ENCODE assay signal across 17 cellular contexts in genomic region chr3:22704571-22705354, GRCh38.
"Had no signal": no experiment of that assay in that cellular context is flagged by ENCODE, and none has a peak within 500 bp of the region (broad histone marks: within the 10 kb centered on the region; RNA-seq: fewer than 3 reads in every experiment).

No MANE protein-coding gene starts in this region.

- H3K9me3 ChIP-seq: colonic mucosa, gastrocnemius medialis had no signal

- H3K36me3 Mint-ChIP-seq: activated naive CD4-positive, alpha-beta T cell treated with anti-CD3 and anti-CD28 coated beads, Interleukin-2, amount 50 U/mL, for 24 hours had no signal

- H3K27ac ChIP-seq: ascending aorta, colonic mucosa, gastrocnemius medialis, parathyroid adenoma, tibial artery had no signal

- H3K4me3 Mint-ChIP-seq: activated CD4-positive, alpha-beta T cell treated with anti-CD3 and anti-CD28 coated beads, Interleukin-2, amount 10 ng/mL, durations not matched to agents 7 days and 5 days; activated naive CD4-positive, alpha-beta T cell treated with anti-CD3 and anti-CD28 coated beads, Interleukin-2, amount 50 U/mL, for 24 hours; activated T-cell treated with anti-CD3 and anti-CD28 coated beads, Interleukin-2, amount 50 U/mL, for 4 hours; central memory CD8-positive, alpha-beta T cell; natural killer cell treated with Interleukin-12 subunit alpha and Interleukin-12 subunit beta and Interleukin-15 and Interleukin-18, amount 100 ng/mL, for 72 hours had no signal

- H3K27me3 ChIP-seq: ascending aorta, colonic mucosa, gastrocnemius medialis, tibial artery had no signal

- H3K4me1 Mint-ChIP-seq: activated CD4-positive, alpha-beta T cell treated with anti-CD3 and anti-CD28 coated beads, Interleukin-2, amount 10 ng/mL, durations not matched to agents 7 days and 5 days; activated naive CD4-positive, alpha-beta T cell treated with anti-CD3 and anti-CD28 coated beads, Interleukin-2, amount 50 U/mL, for 24 hours; central memory CD8-positive, alpha-beta T cell had no signal

- DNase-seq: activated CD4-positive, alpha-beta T cell treated with anti-CD3 and anti-CD28 coated beads, Interleukin-2, amount 10 ng/mL, durations not matched to agents 7 days and 5 days; activated CD8-positive, alpha-beta memory T cell treated with anti-CD3 and anti-CD28 coated beads, Interleukin-2, amount 50 U/mL, for 4 hours; activated T-cell treated with anti-CD3 and anti-CD28 coated beads, Interleukin-2, amount 50 U/mL, for 4 hours; colonic mucosa; gastrocnemius medialis; head of caudate nucleus; kidney; stimulated activated CD4-positive, alpha-beta T cell treated with anti-CD3 and anti-CD28 coated beads, Interleukin-12 subunit alpha, Interleukin-12 subunit beta, amount 100 ng/mL, for 4 hours; stimulated activated CD4-positive, alpha-beta T cell treated with anti-CD3 and anti-CD28 coated beads, Interleukin-1b, Interleukin-23, amount 100 ng/mL, for 48 hours; stimulated activated naive CD8-positive, alpha-beta T cell treated with anti-CD3 and anti-CD28 coated beads, Interleukin-15, Interleukin-2, amounts not matched to agents 100 U/mL and 50 U/mL, for 24 hours; tibial artery had no signal

- H3K9me3 Mint-ChIP-seq: activated CD4-positive, alpha-beta T cell treated with anti-CD3 and anti-CD28 coated beads, Interleukin-2, amount 10 ng/mL, durations not matched to agents 7 days and 5 days had no signal

- H3K9ac ChIP-seq: parathyroid adenoma had no signal

- H3K79me2 ChIP-seq: parathyroid adenoma had no signal

- H3K27me3 Mint-ChIP-seq: activated CD4-positive, alpha-beta T cell treated with anti-CD3 and anti-CD28 coated beads, Interleukin-2, amount 10 ng/mL, durations not matched to agents 7 days and 5 days; activated naive CD4-positive, alpha-beta T cell treated with anti-CD3 and anti-CD28 coated beads, Interleukin-2, amount 50 U/mL, for 24 hours; central memory CD8-positive, alpha-beta T cell; natural killer cell treated with Interleukin-12 subunit alpha and Interleukin-12 subunit beta and Interleukin-15 and Interleukin-18, amount 100 ng/mL, for 72 hours had no signal

- H3K27ac Mint-ChIP-seq: activated CD4-positive, alpha-beta T cell treated with anti-CD3 and anti-CD28 coated beads, Interleukin-2, amount 10 ng/mL, durations not matched to agents 7 days and 5 days; activated naive CD4-positive, alpha-beta T cell treated with anti-CD3 and anti-CD28 coated beads, Interleukin-2, amount 50 U/mL, for 24 hours; natural killer cell treated with Interleukin-12 subunit alpha and Interleukin-12 subunit beta and Interleukin-15 and Interleukin-18, amount 100 ng/mL, for 72 hours had no signal

- H3K4me3 ChIP-seq: ascending aorta, colonic mucosa, gastrocnemius medialis, lung, tibial artery had no signal

- H2AFZ ChIP-seq: parathyroid adenoma had no signal

- H3K4me1 ChIP-seq: ascending aorta, colonic mucosa, gastrocnemius medialis, parathyroid adenoma, tibial artery had no signal

- H3K36me3 ChIP-seq: ascending aorta, colonic mucosa, gastrocnemius medialis, tibial artery had no signal
